In the genomic region with DNA sequence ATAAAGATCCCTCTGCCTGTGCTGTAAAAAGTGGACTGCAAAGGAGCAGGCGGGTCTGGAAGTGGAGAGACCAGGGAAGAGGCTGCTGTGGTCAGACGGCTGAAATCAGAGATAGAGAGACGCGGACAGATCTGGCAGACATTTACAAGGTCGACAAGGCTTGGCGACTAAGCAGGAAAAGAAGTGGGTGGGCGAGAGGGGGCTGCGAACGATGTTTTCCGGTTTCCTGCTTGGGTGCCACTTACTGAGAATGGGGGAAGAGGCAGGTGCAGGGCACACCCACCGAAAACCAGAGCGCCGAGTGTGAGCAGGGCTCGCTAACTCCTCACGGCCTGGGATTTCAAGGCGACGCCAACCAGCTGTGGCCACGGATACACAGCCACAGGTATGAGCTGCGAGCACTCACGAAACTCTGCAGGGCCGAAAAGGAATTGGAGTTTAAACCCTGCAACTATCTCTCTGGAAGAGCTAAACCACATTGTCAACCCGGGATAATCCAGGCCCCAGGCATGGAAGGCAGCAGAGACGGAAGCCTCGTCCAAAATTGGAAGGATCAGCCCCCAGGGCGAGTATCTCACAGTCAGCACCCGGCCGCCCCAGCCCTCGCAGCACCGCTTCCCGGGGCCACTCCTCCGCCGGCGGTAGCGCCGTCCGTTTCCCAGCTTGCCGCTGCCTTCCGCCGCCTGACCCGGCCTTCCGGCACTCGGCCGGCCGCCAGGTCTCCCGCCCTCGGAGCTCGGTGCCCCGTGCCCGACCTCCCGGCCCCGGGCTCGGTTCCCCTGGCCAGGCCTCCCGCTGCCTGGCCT, we compare ENCODE assay signal across 8 cellular contexts. TPM values are rescaled to one million over a fixed set of nuclear protein-coding genes. Genes with fewer than 3 reads are reported as not detected.
DNase-seq lines count a peak whose midpoint lies in the region; ATAC-seq and TF ChIP-seq lines count a peak whose summit lies in the region.

No MANE protein-coding gene starts in this region.

- whole genome bisulfite sequencing in lower leg skin, 2 donors: 1% methylated on average over 25 to 37 of the region's 53 CpGs

- peak overlapping the region; percentile 81 for H3K4me3 ChIP-seq in LNCaP clone FGC (ENCODE audit: low read depth, low read length)
- H3K4me3 ChIP-seq in dorsolateral prefrontal cortex: peak overlapping the region; percentile 60 to 97 (median 88)
- peak overlapping the region; percentile 63 for H3K4me3 ChIP-seq in lower leg skin (ENCODE audit: low read depth, poor library complexity, severe bottlenecking)

- TF ChIP-seq CTCF in LNCaP clone FGC (IDR thresholded peaks at IDR 0.05; ENCODE audit: control insufficient read depth, extremely low read depth, insufficient read depth) (no peak), dorsolateral prefrontal cortex (IDR thresholded peaks at IDR 0.05 in 54 of 56, conservative IDR thresholded peaks at IDR 0.05 in 2 of 56; ENCODE audit: low read depth in 1 of 56, partially characterized antibody in 56 of 56) (no peak), lower leg skin (IDR thresholded peaks at IDR 0.05) (no peak)

- in situ Hi-C loops in G401 (cut with HindIII; ENCODE audit: low sequenced_read_pairs): no loop called here

- ATAC-seq in GM21723 (IDR thresholded peaks at IDR 0.05; ENCODE audit: unreplicated experiment): peak; percentile 41

- TF ChIP-seq POLR2A in lower leg skin (IDR thresholded peaks at IDR 0.05): no peak

- DNase-seq in G401 (ENCODE audit: low spot score) (peak; percentile 51), LNCaP clone FGC (ENCODE audit: low read depth) (no peak), dorsolateral prefrontal cortex (peak; percentile 34 to 81 (median 54)), lower leg skin (ENCODE audit: low spot score in 2 of 2) (peak; percentile 50 to 93), iPS-NIHi7 (ENCODE audit: extremely low spot score) (no peak)
- DNase-seq in activated CD4-positive, alpha-beta T cell treated with anti-CD3 and anti-CD28 coated beads, Interleukin-2, amount 50 U/mL, for 4 hours: peak; percentile 17 to 29
- DNase-seq in stimulated activated CD4-positive, alpha-beta T cell treated with anti-CD3 and anti-CD28 coated beads, Interleukin-4, amount 100 ng/mL, for 24 hours: peak; percentile 44

- intact Hi-C loops in dorsolateral prefrontal cortex (cut with DNase I) (loop anchor here (1.0 to 10.0 kb wide), 9 partner anchors 84 to 1146 kb away; a partner anchor contains a TSS), lower leg skin (cut with DNase I; ENCODE audit: low total_unique reads) (no loop called here)

- no peaks in the 10 kb centered on the region for H3K27me3 ChIP-seq in dorsolateral prefrontal cortex

- peak overlapping the region; percentile 55 to 98 (median 94) for H3K27ac ChIP-seq in dorsolateral prefrontal cortex

RNA-seq across cellular contexts. Expression of a gene that starts 0.8 kb away (rescaled TPM):
- 50.4 and 63.7 TPM in 2 replicates for total RNA-seq in G401 (2014; rRNA removed; shearing (Covaris generic))
- total RNA-seq in dorsolateral prefrontal cortex (10 to 100 TPM in 108 of 120 experiments, 1 to 10 TPM in 12; 6.4 to 17.2 (median 12.2) TPM), lower leg skin (10 to 100 TPM; 10.2 to 18.4 (median 14.8) TPM)

RNA-seq across cellular contexts. Expression of a gene that starts 1.1 kb away (rescaled TPM):
- total RNA-seq in G401 (2014; rRNA removed; shearing (Covaris generic)): 17.4 and 18.0 TPM in 2 replicates
- total RNA-seq in dorsolateral prefrontal cortex (10 to 100 TPM in 118 of 120 experiments, 1 to 10 TPM in 2; 9.5 to 30.5 (median 17.5) TPM), lower leg skin (10 to 100 TPM; 12.1 to 23.2 (median 13.4) TPM)

Comparison
In these comparisons a context has a peak if more than half of its experiments do, and no peak if none do; other contexts are left out.
1. DNase-seq: peak in G401 (single experiment), activated CD4-positive, alpha-beta T cell treated with anti-CD3 and anti-CD28 coated beads, Interleukin-2, amount 50 U/mL, for 4 hours (2 of 2), dorsolateral prefrontal cortex (10 of 10), lower leg skin (2 of 2) and stimulated activated CD4-positive, alpha-beta T cell treated with anti-CD3 and anti-CD28 coated beads, Interleukin-4, amount 100 ng/mL, for 24 hours (single experiment); none in LNCaP clone FGC (single experiment) and iPS-NIHi7 (single experiment).
2. Peak in every context shown above with its lines, with median percentiles within 50 percentile points of each other: H3K4me3 ChIP-seq.